8 cellular contexts compared by ENCODE assay signal in the genomic region with DNA sequence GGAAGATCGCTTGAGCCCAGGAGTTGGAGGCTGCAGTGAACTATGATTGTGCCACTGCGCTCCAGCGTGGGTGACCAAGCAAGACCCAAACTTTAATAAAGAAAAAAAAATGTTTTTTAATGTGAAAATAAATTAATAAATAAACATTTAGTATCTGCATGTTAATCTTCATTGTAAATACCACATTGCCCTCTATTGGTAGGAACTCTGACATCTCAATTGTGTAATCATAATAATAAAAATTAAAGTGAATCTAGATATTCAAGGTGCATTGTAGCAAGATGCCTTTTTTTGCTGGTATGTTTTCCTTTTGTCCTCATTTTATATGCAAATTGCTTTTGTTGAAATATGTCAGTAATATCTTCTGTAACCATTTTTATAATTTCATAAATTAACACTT.
A peak's percentile ranks its signal among the peaks of the same experiment; 100 is the strongest.
DNase-seq lines count a peak whose midpoint lies in the region; ATAC-seq and TF ChIP-seq lines count a peak whose summit lies in the region.

No MANE protein-coding gene starts in this region.

- DNase-seq in AG09319 (ENCODE audit: extremely low read depth, low read depth) = no peak
- peak; percentile 17 for DNase-seq in HT1080 (ENCODE audit: low read depth)
- peak; percentile 62 for DNase-seq in amniotic epithelial cell (ENCODE audit: low read depth)
- DNase-seq in left kidney (ENCODE audit: low read depth, low spot score) = peak; percentile 38
- DNase-seq in NK-92 treated with Interleukin-12 subunit alpha and Interleukin-12 subunit beta, amount 100 ng/mL, for 24 hours (lab: John Stamatoyannopoulos, UW) = no peak

- TF ChIP-seq CTCF in AG09319 (IDR thresholded peaks at IDR 0.05; ENCODE audit: low read depth, low read length) = peak; percentile 45

- ATAC-seq in GM18498 (IDR thresholded peaks at IDR 0.05; ENCODE audit: unreplicated experiment) (no peak), GM21367 (IDR thresholded peaks at IDR 0.05; ENCODE audit: unreplicated experiment) (no peak)
- ATAC-seq in activated CD4-positive, CD25-positive, alpha-beta regulatory T cell treated with anti-CD3 and anti-CD28 coated beads, Interleukin-2, amount 50 U/mL, for 24 hours = no peak

Comparison
In these comparisons a context has a peak if more than half of its experiments do, and no peak if none do; other contexts are left out.
1. DNase-seq: peak in HT1080 (single experiment), amniotic epithelial cell (single experiment) and left kidney (single experiment); none in AG09319 (single experiment) and NK-92 treated with Interleukin-12 subunit alpha and Interleukin-12 subunit beta, amount 100 ng/mL, for 24 hours (single experiment).